8 cellular contexts compared by ENCODE assay signal in genomic region chr2:201118957-201119848, GRCh38. TPM values are rescaled to one million over a fixed set of nuclear protein-coding genes. Genes with fewer than 3 reads are reported as not detected.
DNase-seq lines count a peak whose midpoint lies in the region; ATAC-seq and TF ChIP-seq lines count a peak whose summit lies in the region.

No MANE protein-coding gene starts in this region.

- no peak for TF ChIP-seq CTCF in CD4-positive, alpha-beta T cell (IDR thresholded peaks at IDR 0.05)
- TF ChIP-seq CTCF in PC-3 (conservative IDR thresholded peaks at IDR 0.05; ENCODE audit: low read depth, low read length) (no peak), lower lobe of right lung (IDR thresholded peaks at IDR 0.05) (no peak)

- H3K79me2 ChIP-seq in PC-3 (ENCODE audit: low read length): peaks cover 84% of the 10 kb centered on the region

- peaks cover 62% of the 10 kb centered on the region for H3K36me3 Mint-ChIP-seq in CD4-positive, alpha-beta T cell (ENCODE audit: low read depth)

- H3K27ac ChIP-seq in CD4-positive, alpha-beta T cell (ENCODE audit: low read depth, low read length): peak overlapping the region; percentile 98
- H3K27ac ChIP-seq in PC-3 (ENCODE audit: low read length) (peak overlapping the region; percentile 96), lower lobe of right lung (peak overlapping the region; percentile 100)

- peaks cover 6% of the 10 kb centered on the region for H3F3A ChIP-seq in PC-3 (ENCODE audit: low read length, unreplicated experiment)

- peak overlapping the region; percentile 88 for H3K4me3 Mint-ChIP-seq in CD4-positive, alpha-beta T cell

- ATAC-seq in CD4-positive, alpha-beta T cell (ENCODE audit: poor library complexity): peak; percentile 5
- ATAC-seq in GM21619 (IDR thresholded peaks at IDR 0.05; ENCODE audit: unreplicated experiment): peak; percentile 0
- peak; percentile 21 for ATAC-seq in PC-3
- ATAC-seq in lower lobe of right lung: peak; percentile 9 to 15
- no peak for ATAC-seq in HG02623 (IDR thresholded peaks at IDR 0.05; ENCODE audit: unreplicated experiment)
- ATAC-seq in HG02981 (IDR thresholded peaks at IDR 0.05; ENCODE audit: unreplicated experiment): no peak

- peak overlapping the region; percentile 71 for H2AFZ ChIP-seq in PC-3 (ENCODE audit: low read length)

- no peaks in the 10 kb centered on the region for H3K27me3 Mint-ChIP-seq in CD4-positive, alpha-beta T cell

- peaks cover 70% of the 10 kb centered on the region for H3K4me1 Mint-ChIP-seq in CD4-positive, alpha-beta T cell (ENCODE audit: low read depth)

- H3K27me3 ChIP-seq in CD4-positive, alpha-beta T cell (ENCODE audit: control insufficient read depth, insufficient read depth, low read length): no peaks in the 10 kb centered on the region
- H3K27me3 ChIP-seq in PC-3 (ENCODE audit: low read length): no peaks in the 10 kb centered on the region
- H3K27me3 ChIP-seq in lower lobe of right lung (ENCODE audit: low read depth): no peaks in the 10 kb centered on the region

- no peaks in the 10 kb centered on the region for H3K9me3 ChIP-seq in CD4-positive, alpha-beta T cell (ENCODE audit: control insufficient read depth, low read length)
- no peaks in the 10 kb centered on the region for H3K9me3 ChIP-seq in PC-3 (ENCODE audit: low read length)
- no peaks in the 10 kb centered on the region for H3K9me3 ChIP-seq in lower lobe of right lung

- H3K36me3 ChIP-seq in PC-3 (ENCODE audit: low read depth, low read length) (no peaks in the 10 kb centered on the region), lower lobe of right lung (peaks cover 21% of the 10 kb centered on the region)

- no peaks in the 10 kb centered on the region for H3K9me2 ChIP-seq in PC-3 (replicated peaks; ENCODE audit: low read length)

- no peaks in the 10 kb centered on the region for H3K9me3 Mint-ChIP-seq in CD4-positive, alpha-beta T cell

- CTCF ChIA-PET in CD4-positive, alpha-beta T cell (lab: Charles Lee): interaction anchor here (1.0 to 6.0 kb wide), 9 partner anchors 12 to 113 kb away, joined by 3 to 57 read pairs (median 11); partner anchors contain the start of gene CASP10
- CTCF ChIA-PET in PC-3 (lab: Charles Lee): interaction anchor here (0.6 to 0.8 kb wide), 3 partner anchors 32 to 58 kb away, joined by 3 to 4 read pairs (median 3); no protein-coding TSS in a partner anchor

- H4K20me1 ChIP-seq in PC-3 (ENCODE audit: low read length): no peaks in the 10 kb centered on the region

- POLR2A ChIA-PET in CD4-positive, alpha-beta T cell (lab: Charles Lee): interaction anchor here (1.2 to 5.8 kb wide), 16 partner anchors 11 to 308 kb away, joined by 3 to 103 read pairs (median 18); partner anchors contain the start of genes BZW1, CASP10, CLK1 and HYCC2
- POLR2A ChIA-PET in PC-3 (lab: Charles Lee; ENCODE audit: unreplicated experiment): interaction anchor here (0.6 kb wide), 2 partner anchors 11 to 18 kb away, joined by 4 to 16 read pairs; no protein-coding TSS in a partner anchor

- peak in 1 of 10 experiments; percentile 19 for DNase-seq in CD4-positive, alpha-beta T cell
- peak; percentile 51 for DNase-seq in PC-3
- DNase-seq in cerebellar cortex (ENCODE audit: low spot score): peak; percentile 66
- DNase-seq in lower lobe of right lung: no peak
- no peak for DNase-seq in mucosa of gallbladder (ENCODE audit: low spot score)

- BruUV-seq in PC-3 (replicated peaks; lab: Mats Ljungman, UMichigan): no TSS peak

- H3K27ac Mint-ChIP-seq in CD4-positive, alpha-beta T cell: peak overlapping the region; percentile 93

- intact Hi-C loops in CD4-positive, alpha-beta T cell (cut with DNase I, micrococcal nuclease): loop anchor here (1.0 to 5.0 kb wide), 6 partner anchors 11 to 407 kb away; no protein-coding TSS in a partner anchor
- intact Hi-C loops in PC-3 (cut with micrococcal nuclease) (loop anchor here (1.0 to 5.0 kb wide), 5 partner anchors 16 to 113 kb away; no protein-coding TSS in a partner anchor), lower lobe of right lung (cut with DNase I) (loop anchor here (10.0 kb wide), 1 partner anchor 46 kb away; no protein-coding TSS in a partner anchor)

- H3K4me2 ChIP-seq in PC-3 (ENCODE audit: low read length): peak overlapping the region; percentile 86

- H3K4me1 ChIP-seq in PC-3 (ENCODE audit: insufficient read depth, low read length) (peaks cover 17% of the 10 kb centered on the region), lower lobe of right lung (peaks cover 48% of the 10 kb centered on the region)

- H3K4me3 ChIP-seq in PC-3 (ENCODE audit: low read length) (peak overlapping the region; percentile 75), lower lobe of right lung (peak overlapping the region; percentile 77)

- peak overlapping the region; percentile 95 for H3K9ac ChIP-seq in PC-3 (ENCODE audit: low read length)

RNA-seq across cellular contexts. Expression of gene CFLAR, which starts 3.2 kb away (rescaled TPM):
- 100 to 1,000 TPM; 178 to 181 TPM for total RNA-seq in CD4-positive, alpha-beta T cell
- total RNA-seq in PC-3 (2014; rRNA removed) (32.1 and 33.5 TPM in 2 replicates), lower lobe of right lung (345 TPM), mucosa of gallbladder (152 TPM)

RNA-seq across cellular contexts. Expression of gene NDUFB3, which starts 47.4 kb away (rescaled TPM):
- 10 to 100 TPM; 10.1 to 13.6 TPM for total RNA-seq in CD4-positive, alpha-beta T cell
- 154 and 176 TPM in 2 replicates for total RNA-seq in PC-3 (2014; rRNA removed)
- 73.8 TPM for total RNA-seq in lower lobe of right lung
- 96.4 TPM for total RNA-seq in mucosa of gallbladder

RNA-seq across cellular contexts. Expression of gene HYCC2, which starts 47.7 kb away (rescaled TPM):
- 10 to 100 TPM; 29.2 to 30.7 TPM for total RNA-seq in CD4-positive, alpha-beta T cell
- total RNA-seq in PC-3 (2014; rRNA removed): 3.6 and 5.5 TPM in 2 replicates
- total RNA-seq in lower lobe of right lung: 36.7 TPM
- total RNA-seq in mucosa of gallbladder: 18.8 TPM

Comparison
In these comparisons a context has a peak if more than half of its experiments do, and no peak if none do; other contexts are left out.
1. ATAC-seq: peak in CD4-positive, alpha-beta T cell (single experiment), GM21619 (single experiment), PC-3 (single experiment) and lower lobe of right lung (2 of 2); none in HG02623 (single experiment) and HG02981 (single experiment).
2. DNase-seq: peak in PC-3 (single experiment) and cerebellar cortex (single experiment); none in lower lobe of right lung (single experiment) and mucosa of gallbladder (single experiment).
3. Peak in every context shown above with its lines, with median percentiles within 50 percentile points of each other: H3K27ac ChIP-seq.